12 cellular contexts compared by ENCODE assay signal in genomic region chr4:7894677-7895181, GRCh38. TPM values are rescaled to one million over a fixed set of nuclear protein-coding genes. Genes with fewer than 3 reads are reported as not detected.
DNase-seq lines count a peak whose midpoint lies in the region; FAIRE-seq and TF ChIP-seq lines count a peak whose summit lies in the region.
"Had no signal": no experiment of that assay in that cellular context is flagged by ENCODE, and none has a peak within 500 bp of the region (broad histone marks: within the 10 kb centered on the region; RNA-seq: fewer than 3 reads in every experiment).

No MANE protein-coding gene starts in this region.

- 61 to 84% methylated on average over 8 to 12 of the region's 15 CpGs for WGBS in esophagus squamous epithelium, 2 donors

- H3K4me1 ChIP-seq in esophagus squamous epithelium (peaks cover 3 to 58% (median 32%) of the 10 kb centered on the region in 3 donors), rectal smooth muscle tissue (ENCODE audit: control insufficient read depth, insufficient read depth, low read length) (peaks cover 20% of the 10 kb centered on the region), uterus (peaks cover 0 to 9% of the 10 kb centered on the region in 2 donors)

- no peak overlapping the region for H3K9ac ChIP-seq in rectal smooth muscle tissue (ENCODE audit: low read length)

- H3K36me3 ChIP-seq in esophagus squamous epithelium (no peaks in the 10 kb centered on the region), rectal smooth muscle tissue (ENCODE audit: control insufficient read depth, insufficient read depth, low read length) (no peaks in the 10 kb centered on the region), uterus (no peaks in the 10 kb centered on the region)
- H3K36me3 ChIP-seq: vagina had no signal

- H3K4me1 Mint-ChIP-seq in activated naive CD4-positive, alpha-beta T cell treated with anti-CD3 and anti-CD28 coated beads for 36 hours (ENCODE audit: low read depth), result peaks cover 30% of the 10 kb centered on the region

- intact Hi-C loops in esophagus squamous epithelium (cut with DNase I) (no loop called here), uterus (cut with DNase I; ENCODE audit: low total_unique reads) (no loop called here)
- intact Hi-C loops in activated naive CD4-positive, alpha-beta T cell treated with anti-CD3 and anti-CD28 coated beads for 36 hours (cut with micrococcal nuclease), result no loop called here

- H3K27ac ChIP-seq in RWPE1 (peak overlapping the region; percentile 88), esophagus squamous epithelium (peak overlapping the region; percentile 15 to 48 (median 36)), rectal smooth muscle tissue (ENCODE audit: low read depth, low read length) (peak overlapping the region; percentile 46), uterus (no peak overlapping the region)
- H3K27ac ChIP-seq: vagina had no signal

- POLR2A ChIA-PET in RWPE1 (lab: Yijun Ruan, JAX; ENCODE audit: low non-redundant PET), result no interaction called here

- peak; percentile 20 for FAIRE-seq in HTR-8/SVneo (lab: Jason Lieb, UNC)

- CTCF ChIA-PET in RWPE1 (lab: Yijun Ruan, JAX), result no interaction called here
- CTCF ChIA-PET in activated naive CD4-positive, alpha-beta T cell treated with anti-CD3 and anti-CD28 coated beads for 36 hours (lab: Charles Lee), result no interaction called here

- no peak overlapping the region for H3K27ac Mint-ChIP-seq in activated naive CD4-positive, alpha-beta T cell treated with anti-CD3 and anti-CD28 coated beads for 36 hours

- H3K27me3 ChIP-seq in esophagus squamous epithelium, result no peaks in the 10 kb centered on the region
- no peaks in the 10 kb centered on the region for H3K27me3 ChIP-seq in rectal smooth muscle tissue (ENCODE audit: control insufficient read depth, insufficient read depth, low read length)
- no peaks in the 10 kb centered on the region for H3K27me3 ChIP-seq in uterus
- H3K27me3 ChIP-seq: dorsolateral prefrontal cortex, vagina had no signal

- TF ChIP-seq POLR2A in esophagus squamous epithelium (IDR thresholded peaks at IDR 0.05), result no peak
- no peak for TF ChIP-seq POLR2A in uterus (IDR thresholded peaks at IDR 0.05)

- H3K4me3 Mint-ChIP-seq in activated naive CD4-positive, alpha-beta T cell treated with anti-CD3 and anti-CD28 coated beads for 36 hours, result no peak overlapping the region

- TF ChIP-seq CTCF in RWPE1 (conservative IDR thresholded peaks at IDR 0.05; ENCODE audit: low read depth) (no peak), esophagus squamous epithelium (IDR thresholded peaks at IDR 0.05) (no peak), uterus (IDR thresholded peaks at IDR 0.05) (no peak)

- H3K9me3 ChIP-seq in esophagus squamous epithelium, result no peaks in the 10 kb centered on the region
- H3K9me3 ChIP-seq in uterus, result no peaks in the 10 kb centered on the region
- H3K9me3 ChIP-seq: vagina had no signal

- DNase-seq in HTR-8/SVneo (ENCODE audit: insufficient read length, low spot score), result no peak
- DNase-seq in RWPE1 (ENCODE audit: low spot score), result no peak
- no peak for DNase-seq in esophagus squamous epithelium (lab: John Stamatoyannopoulos, UW)
- DNase-seq in uterus, result no peak
- no peak for DNase-seq in HUDEP-2 (lab: John Stamatoyannopoulos, UW; ENCODE audit: unreplicated experiment in 76 of 76)
- DNase-seq in anterior cingulate cortex (lab: John Stamatoyannopoulos, UW), result no peak
- DNase-seq in activated naive CD4-positive, alpha-beta T cell treated with anti-CD3 and anti-CD28 coated beads for 36 hours, result no peak
- DNase-seq: activated effector memory CD4-positive, alpha-beta T cell treated with Interleukin-2 at 50 U/mL for 16 hours; DMS53 had no signal

- no peak overlapping the region for H3K4me3 ChIP-seq in esophagus squamous epithelium
- H3K4me3 ChIP-seq in rectal smooth muscle tissue (ENCODE audit: low read length), result no peak overlapping the region
- no peak overlapping the region for H3K4me3 ChIP-seq in uterus
- H3K4me3 ChIP-seq: dorsolateral prefrontal cortex, vagina had no signal

- H3K9me3 Mint-ChIP-seq in activated naive CD4-positive, alpha-beta T cell treated with anti-CD3 and anti-CD28 coated beads for 36 hours, result peaks cover 3% of the 10 kb centered on the region

- peaks cover 3% of the 10 kb centered on the region for H3K36me3 Mint-ChIP-seq in activated naive CD4-positive, alpha-beta T cell treated with anti-CD3 and anti-CD28 coated beads for 36 hours (ENCODE audit: low read depth)

- no peaks in the 10 kb centered on the region for H3K27me3 Mint-ChIP-seq in activated naive CD4-positive, alpha-beta T cell treated with anti-CD3 and anti-CD28 coated beads for 36 hours (ENCODE audit: low read depth)

RNA-seq across cellular contexts. Expression of gene AFAP1, which starts 44.9 kb away (rescaled TPM):
- total RNA-seq in esophagus squamous epithelium, result 10 to 100 TPM in 2 of 4 donors, 1 to 10 TPM in 2; 4.4 to 16.6 (median 10.7) TPM
- total RNA-seq in uterus, result 10 to 100 TPM in 2 of 4 donors, 1 to 10 TPM in 2; 8.2 to 55.0 (median 28.9) TPM
- total RNA-seq in activated naive CD4-positive, alpha-beta T cell treated with anti-CD3 and anti-CD28 coated beads for 36 hours, result 10 to 100 TPM; 26.7 to 28.8 TPM

Comparison
In these comparisons a context has a peak if more than half of its experiments do, and no peak if none do; other contexts are left out.
1. H3K27ac ChIP-seq: peak in RWPE1 (single experiment), esophagus squamous epithelium (4 of 4) and rectal smooth muscle tissue (single experiment); none in uterus (0 of 2).